15 cellular contexts compared by ENCODE assay signal in the genomic region with DNA sequence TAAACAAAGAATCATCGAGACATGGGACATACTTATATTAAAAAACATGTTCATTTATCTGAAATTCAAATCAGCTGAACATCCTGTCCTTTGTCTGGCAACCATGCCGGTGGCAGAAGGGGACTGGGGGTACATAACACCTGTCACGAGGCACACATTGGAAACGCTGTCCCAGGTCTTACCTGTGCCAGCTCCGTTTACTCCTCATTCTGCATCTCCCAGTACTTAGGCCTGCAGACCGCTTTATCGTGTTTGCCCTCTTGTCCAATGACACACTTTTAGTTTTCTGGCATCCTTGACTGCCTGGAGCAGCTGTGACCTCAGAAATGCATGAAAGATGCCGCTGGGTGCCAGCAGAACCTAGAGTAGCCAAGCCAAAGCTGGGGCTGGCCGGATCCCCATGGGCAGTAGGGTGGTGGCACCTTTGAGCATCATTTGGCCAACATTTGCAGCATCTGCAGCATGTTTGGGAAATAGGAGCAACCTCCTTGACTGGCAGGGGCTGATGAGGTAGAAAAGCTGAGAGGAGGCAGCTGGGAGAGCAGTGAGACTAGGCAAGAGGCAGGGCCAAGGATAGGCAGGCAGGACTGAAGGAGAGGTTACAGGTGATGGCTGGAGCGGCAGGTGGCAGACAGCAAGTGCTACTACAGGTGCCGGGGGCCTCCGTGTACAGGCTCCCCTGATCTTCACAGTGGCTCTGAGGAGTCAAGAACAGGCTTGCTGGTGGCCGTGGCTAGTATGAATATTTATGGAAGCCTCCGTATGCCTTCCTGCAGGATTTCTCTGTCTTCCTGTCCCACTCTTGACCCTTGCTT.
DNase-seq lines count a peak whose midpoint lies in the region; ATAC-seq, FAIRE-seq and TF ChIP-seq lines count a peak whose summit lies in the region.
"Had no signal": no experiment of that assay in that cellular context is flagged by ENCODE, and none has a peak within 500 bp of the region (broad histone marks: within the 10 kb centered on the region; RNA-seq: fewer than 3 reads in every experiment).

No MANE protein-coding gene starts in this region.

- DNase-seq in DMS79 treated with DMSO at 0.1 percent for 48 hours (lab: John Stamatoyannopoulos, UW) = peak; percentile 24
- peak; percentile 79 for DNase-seq in NCI-H510A treated with DMSO at 0.1 percent for 48 hours (lab: John Stamatoyannopoulos, UW)
- DNase-seq in nephron progenitor cell = no peak
- no peak for DNase-seq in frontal cortex (ENCODE audit: low spot score in 2 of 2)
- no peak for DNase-seq in hepatocyte (ENCODE audit: low spot score)
- no peak for DNase-seq in activated CD4-positive, alpha-beta T cell treated with anti-CD3 and anti-CD28 coated beads for 1 hour
- DNase-seq: CD4-positive, CD25-positive, alpha-beta regulatory T cell; MV-4-11; NCI-H2029 treated with DMSO at 0.1 percent for 48 hours; NCI-H226; NCI-H526 treated with DMSO at 0.1 percent for 48 hours had no signal

- H2AFZ ChIP-seq in hepatocyte = no peak overlapping the region

- no peaks in the 10 kb centered on the region for H3K9me2 ChIP-seq in hepatocyte (replicated peaks; ENCODE audit: insufficient read depth)

- H3K4me2 ChIP-seq in BLaER1 = peak overlapping the region; percentile 89
- no peak overlapping the region for H3K4me2 ChIP-seq in hepatocyte

- H3K4me3 ChIP-seq in BLaER1 (no peak overlapping the region), hepatocyte (no peak overlapping the region)
- H3K4me3 ChIP-seq: HAP-1 had no signal

- no peak overlapping the region for H3K9ac ChIP-seq in BLaER1

- H3K36me3 ChIP-seq in BLaER1 = peaks cover 56% of the 10 kb centered on the region
- H3K36me3 ChIP-seq in hepatocyte (replicated peaks; ENCODE audit: insufficient read depth, low read depth) = no peaks in the 10 kb centered on the region

- 91% methylated on average over 14 of the region's 14 CpGs for WGBS in hepatocyte (ENCODE audit: low lambda C conversion rate, missing lambda C conversion rate)

- H3K4me1 ChIP-seq in BLaER1 = peaks cover 98% of the 10 kb centered on the region
- H3K4me1 ChIP-seq in hepatocyte (ENCODE audit: insufficient read depth) = no peaks in the 10 kb centered on the region
- H3K4me1 ChIP-seq: HAP-1 had no signal

- peak overlapping the region; percentile 60 for H3K27ac Mint-ChIP-seq in nephron progenitor cell
- H3K27ac Mint-ChIP-seq: CD4-positive, CD25-positive, alpha-beta regulatory T cell had no signal

- no peak for FAIRE-seq in frontal cortex (lab: Jason Lieb, UNC)
- FAIRE-seq: GM19239 had no signal

- H3K36me3 Mint-ChIP-seq in nephron progenitor cell (ENCODE audit: low read depth) = peaks cover 51% of the 10 kb centered on the region
- H3K36me3 Mint-ChIP-seq: CD4-positive, CD25-positive, alpha-beta regulatory T cell had no signal

- H3K27me3 ChIP-seq in BLaER1 (no peaks in the 10 kb centered on the region), hepatocyte (no peaks in the 10 kb centered on the region)

- H3K9me3 ChIP-seq in BLaER1 = peaks cover 31% of the 10 kb centered on the region
- H3K9me3 ChIP-seq in hepatocyte (ENCODE audit: low read depth) = no peaks in the 10 kb centered on the region
- H3K9me3 ChIP-seq: HAP-1 had no signal

- H3K79me2 ChIP-seq in hepatocyte = no peaks in the 10 kb centered on the region

- peaks cover 9% of the 10 kb centered on the region for H3K4me1 Mint-ChIP-seq in nephron progenitor cell
- H3K4me1 Mint-ChIP-seq: CD4-positive, CD25-positive, alpha-beta regulatory T cell had no signal

- peak overlapping the region; percentile 72 for H3K27ac ChIP-seq in BLaER1
- no peak overlapping the region for H3K27ac ChIP-seq in hepatocyte

- TF ChIP-seq CTCF in nephron progenitor cell (IDR thresholded peaks at IDR 0.05) = no peak
- TF ChIP-seq CTCF in hepatocyte (IDR thresholded peaks at IDR 0.05; ENCODE audit: poor library complexity) = no peak

- no peaks in the 10 kb centered on the region for H3K9me3 Mint-ChIP-seq in nephron progenitor cell

- H4K20me1 ChIP-seq in BLaER1 (peaks cover 23% of the 10 kb centered on the region), hepatocyte (ENCODE audit: insufficient read depth, poor library complexity, severe bottlenecking) (no peaks in the 10 kb centered on the region)

- H3K27me3 Mint-ChIP-seq in nephron progenitor cell (ENCODE audit: low read depth, poor library complexity) = no peaks in the 10 kb centered on the region

- no peak for ATAC-seq in GM21717 (IDR thresholded peaks at IDR 0.05; ENCODE audit: unreplicated experiment)

- H3K4me3 Mint-ChIP-seq in nephron progenitor cell = no peak overlapping the region
- H3K4me3 Mint-ChIP-seq: CD4-positive, CD25-positive, alpha-beta regulatory T cell had no signal

Comparison
In these comparisons a context has a peak if more than half of its experiments do, and no peak if none do; other contexts are left out.
1. DNase-seq: peak in DMS79 treated with DMSO at 0.1 percent for 48 hours (single experiment) and NCI-H510A treated with DMSO at 0.1 percent for 48 hours (single experiment); none in nephron progenitor cell (single experiment), frontal cortex (0 of 2), hepatocyte (single experiment) and activated CD4-positive, alpha-beta T cell treated with anti-CD3 and anti-CD28 coated beads for 1 hour (single experiment).